11 cellular contexts compared by ENCODE assay signal in genomic region chr13:112120031-112120373, GRCh38. TPM values are rescaled to one million over a fixed set of nuclear protein-coding genes. Genes with fewer than 3 reads are reported as not detected.
"Had no signal": no experiment of that assay in that cellular context is flagged by ENCODE, and none has a peak within 500 bp of the region (broad histone marks: within the 10 kb centered on the region; RNA-seq: fewer than 3 reads in every experiment).

No MANE protein-coding gene starts in this region.

- H3K9me3 Mint-ChIP-seq: H9 had no signal

- H3K4me3 ChIP-seq: GM23248, K562 had no signal

- H2AFZ ChIP-seq: GM23248 had no signal

- H3K27ac Mint-ChIP-seq: HFFc6 had no signal

- H3K9ac ChIP-seq: GM23248 had no signal

- H3K4me3 Mint-ChIP-seq: H9, HFFc6 had no signal

- FAIRE-seq: H54, HTR-8/SVneo, K562 had no signal

- DNase-seq: GM23248, GOT3, H9, HCEC 1CT, HFFc6, IMR-90 had no signal

- ATAC-seq: K562 had no signal

- H3K27ac ChIP-seq: GM23248, HL-60 had no signal

RNA-seq across cellular contexts. Expression of gene SOX1, which starts 53.1 kb away (rescaled TPM):
- total RNA-seq: GM23248, HFFc6, HT-29, IMR-90, K562 had no signal
- polyA plus RNA-seq: GM23248, IMR-90, K562 had no signal
